23 cellular contexts compared by ENCODE assay signal in genomic region chr19:48338802-48339660, GRCh38. TPM values are rescaled to one million over a fixed set of nuclear protein-coding genes. Genes with fewer than 3 reads are reported as not detected.
DNase-seq lines count a peak whose midpoint lies in the region; ATAC-seq, FAIRE-seq and TF ChIP-seq lines count a peak whose summit lies in the region.
"Had no signal": no experiment of that assay in that cellular context is flagged by ENCODE, and none has a peak within 500 bp of the region (broad histone marks: within the 10 kb centered on the region; RNA-seq: fewer than 3 reads in every experiment).

No MANE protein-coding gene starts in this region.

- H3K4me1 ChIP-seq in HepG2 (ENCODE audit: insufficient read depth, low read length) = no peaks in the 10 kb centered on the region
- no peaks in the 10 kb centered on the region for H3K4me1 ChIP-seq in right lobe of liver
- H3K4me1 ChIP-seq in endodermal cell (ENCODE audit: control insufficient read depth, insufficient read depth, low read length) = no peaks in the 10 kb centered on the region
- peaks cover 2% of the 10 kb centered on the region for H3K4me1 ChIP-seq in upper lobe of right lung

- no peaks in the 10 kb centered on the region for H3K4me1 Mint-ChIP-seq in endodermal cell
- H3K4me1 Mint-ChIP-seq in effector memory CD8-positive, alpha-beta T cell (ENCODE audit: low read depth in 2 of 2) = peaks cover 6 to 8% of the 10 kb centered on the region in 2 donors

- in situ Hi-C loops in HepG2 (cut with HindIII; ENCODE audit: extremely low pct_ligation_motif_present, low pct_unique_long_range_greater_than_20kb) = no loop called here

- CTCF ChIA-PET in HepG2 (lab: Yijun Ruan, JAX; ENCODE audit: low intra/inter-chr PET ratio, low total read pairs) = no interaction called here
- CTCF ChIA-PET in RWPE1 (lab: Yijun Ruan, JAX) = no interaction called here

- no peaks in the 10 kb centered on the region for H3K27me3 ChIP-seq in HepG2 (ENCODE audit: control insufficient read depth in 1 of 2, insufficient read depth in 2 of 2, low read length in 2 of 2)
- no peaks in the 10 kb centered on the region for H3K27me3 ChIP-seq in right lobe of liver
- H3K27me3 ChIP-seq in endodermal cell (ENCODE audit: control insufficient read depth, insufficient read depth, low read length, poor library complexity, severe bottlenecking) = no peaks in the 10 kb centered on the region
- no peaks in the 10 kb centered on the region for H3K27me3 ChIP-seq in upper lobe of right lung

- no peaks in the 10 kb centered on the region for H3K9me3 ChIP-seq in HepG2 (ENCODE audit: low read length)
- H3K9me3 ChIP-seq in right lobe of liver = no peaks in the 10 kb centered on the region
- no peaks in the 10 kb centered on the region for H3K9me3 ChIP-seq in endodermal cell (ENCODE audit: control insufficient read depth, low read length)
- no peaks in the 10 kb centered on the region for H3K9me3 ChIP-seq in upper lobe of right lung

- BruUV-seq in HepG2 (replicated peaks; lab: Mats Ljungman, UMichigan) = no TSS peak

- no peaks in the 10 kb centered on the region for H3K36me3 Mint-ChIP-seq in endodermal cell (ENCODE audit: low read depth)
- H3K36me3 Mint-ChIP-seq in effector memory CD8-positive, alpha-beta T cell (ENCODE audit: insufficient read depth) = peaks cover 9% of the 10 kb centered on the region

- H3K9me3 Mint-ChIP-seq in endodermal cell = no peaks in the 10 kb centered on the region
- no peaks in the 10 kb centered on the region for H3K9me3 Mint-ChIP-seq in effector memory CD8-positive, alpha-beta T cell
- H3K9me3 Mint-ChIP-seq: CD4-positive, CD25-positive, alpha-beta regulatory T cell had no signal

- no peak overlapping the region for H2AFZ ChIP-seq in HepG2 (ENCODE audit: low read length)

- no peak for FAIRE-seq in HepG2 (lab: Jason Lieb, UNC)
- FAIRE-seq: A204.1 had no signal

- peaks cover 8% of the 10 kb centered on the region for H3K27me3 Mint-ChIP-seq in endodermal cell (ENCODE audit: insufficient read depth)
- H3K27me3 Mint-ChIP-seq in effector memory CD8-positive, alpha-beta T cell = no peaks in the 10 kb centered on the region
- H3K27me3 Mint-ChIP-seq: CD4-positive, CD25-positive, alpha-beta regulatory T cell had no signal

- POLR2A ChIA-PET in HepG2 (lab: Yijun Ruan, JAX) = no interaction called here
- POLR2A ChIA-PET in RWPE1 (lab: Yijun Ruan, JAX; ENCODE audit: low non-redundant PET) = interaction anchor here (1.0 kb wide), 1 partner anchor 25 kb away, joined by 3 read pairs; the partner anchor contains the start of genes SYNGR4 and TMEM143

- H3K36me3 ChIP-seq in HepG2 (replicated peaks in 1 of 2; ENCODE audit: control insufficient read depth in 1 of 2, insufficient read depth in 2 of 2, low read length in 2 of 2) (peaks cover 1 to 17% of the 10 kb centered on the region in 2 experiments; a peak in 4 of 5 replicates), right lobe of liver (no peaks in the 10 kb centered on the region), endodermal cell (ENCODE audit: control insufficient read depth, insufficient read depth, low read length) (no peaks in the 10 kb centered on the region), upper lobe of right lung (no peaks in the 10 kb centered on the region)

- H3K4me3 ChIP-seq in HepG2 (replicated peaks in 1 of 3; ENCODE audit: insufficient read depth in 1 of 3, low read depth in 2 of 3, low read length in 3 of 3) (no peak overlapping the region), right lobe of liver (no peak overlapping the region), endodermal cell (ENCODE audit: low read length) (no peak overlapping the region), upper lobe of right lung (no peak overlapping the region)

- intact Hi-C loops in HepG2 (cut with micrococcal nuclease; ENCODE audit: unreplicated experiment) = no loop called here
- intact Hi-C loops in right lobe of liver (cut with DNase I) = no loop called here
- intact Hi-C loops in upper lobe of right lung (cut with DNase I) = no loop called here

- 94% methylated on average over 10 of the region's 15 CpGs for WGBS in HepG2 (ENCODE audit: low lambda C conversion rate)
- 78% methylated on average over 4 of the region's 15 CpGs for WGBS in right lobe of liver (ENCODE audit: insufficient coverage, low coverage, low lambda C conversion rate, missing lambda C conversion rate)
- 84 to 90% methylated on average over 9 to 15 of the region's 15 CpGs for WGBS in endodermal cell (ENCODE audit: insufficient coverage in 1 of 2, insufficient read length in 1 of 2), 2 experiments

- TF ChIP-seq EP300 in HepG2 (IDR thresholded peaks at IDR 0.05; ENCODE audit: low read depth in 2 of 2, low read length in 2 of 2) (no peak), HepG2 (CRISPR knock-in tag; IDR thresholded peaks at IDR 0.05; ENCODE audit: borderline replicate concordance) (no peak)

- H3K9ac ChIP-seq in HepG2 (ENCODE audit: insufficient read depth, low read depth, low read length) (no peak overlapping the region), endodermal cell (ENCODE audit: extremely low read depth, low read length, poor library complexity, severe bottlenecking) (no peak overlapping the region)
- H3K9ac ChIP-seq: KMS-11 had no signal

- H3K79me2 ChIP-seq in HepG2 (ENCODE audit: insufficient read depth, low read length) = no peaks in the 10 kb centered on the region

- peak overlapping the region; percentile 52 for H3K27ac Mint-ChIP-seq in endodermal cell
- H3K27ac Mint-ChIP-seq in effector memory CD8-positive, alpha-beta T cell = no peak overlapping the region

- no peak overlapping the region for H3K4me3 Mint-ChIP-seq in endodermal cell
- no peak overlapping the region for H3K4me3 Mint-ChIP-seq in effector memory CD8-positive, alpha-beta T cell
- H3K4me3 Mint-ChIP-seq: CD4-positive, CD25-positive, alpha-beta regulatory T cell had no signal

- H4K20me1 ChIP-seq in HepG2 (ENCODE audit: insufficient read depth, low read length) = no peaks in the 10 kb centered on the region

- TF ChIP-seq POLR2A in HepG2 (IDR thresholded peaks at IDR 0.05; ENCODE audit: insufficient read depth in 1 of 2, low read depth in 2 of 2, low read length in 2 of 2) (no peak), right lobe of liver (IDR thresholded peaks at IDR 0.05) (no peak)

- no peak for TF ChIP-seq RAD21 in HepG2 (CRISPR knock-in tag; IDR thresholded peaks at IDR 0.05)

- no peak for DNase-seq in HepG2 (ENCODE audit: low spot score)
- DNase-seq in right lobe of liver = no peak
- DNase-seq in RWPE1 (ENCODE audit: low spot score) = no peak
- no peak for DNase-seq in endodermal cell
- DNase-seq in upper lobe of right lung = no peak
- no peak for DNase-seq in NCI-H2081 (lab: John Stamatoyannopoulos, UW)
- DNase-seq in activated CD4-positive, alpha-beta T cell treated with anti-CD3 and anti-CD28 coated beads, Interleukin-2, amount 50 U/mL, for 4 hours = no peak
- no peak for DNase-seq in effector memory CD8-positive, alpha-beta T cell
- DNase-seq: CD4-positive, CD25-positive, alpha-beta regulatory T cell; EL; GF-D8; NCI-H1105; NCI-H2029; NCI-H2171 treated with DMSO at 0.1 percent for 48 hours; NCI-H524 treated with DMSO at 0.1 percent for 48 hours; SHP77 had no signal

- no peak overlapping the region for H3K27ac ChIP-seq in HepG2 (ENCODE audit: extremely low read length, insufficient read depth, low read length)
- H3K27ac ChIP-seq in right lobe of liver = no peak overlapping the region
- peak overlapping the region; percentile 11 for H3K27ac ChIP-seq in RWPE1
- H3K27ac ChIP-seq in endodermal cell (ENCODE audit: low read depth, low read length) = peak overlapping the region; percentile 32
- no peak overlapping the region for H3K27ac ChIP-seq in upper lobe of right lung
- H3K27ac ChIP-seq: HL-60, KMS-11 had no signal

- TF ChIP-seq CTCF in HepG2 (CRISPR knock-in tag; IDR thresholded peaks at IDR 0.05) = peak; percentile 53
- no peak for TF ChIP-seq CTCF in right lobe of liver (IDR thresholded peaks at IDR 0.05)
- no peak for TF ChIP-seq CTCF in RWPE1 (conservative IDR thresholded peaks at IDR 0.05; ENCODE audit: low read depth)
- TF ChIP-seq CTCF in endodermal cell (conservative IDR thresholded peaks at IDR 0.05) = no peak
- no peak for TF ChIP-seq CTCF in upper lobe of right lung (IDR thresholded peaks at IDR 0.05)

- no peak overlapping the region for H3K4me2 ChIP-seq in HepG2 (ENCODE audit: low read depth, low read length)
- H3K4me2 ChIP-seq: KMS-11 had no signal

- no peak; the same call in 2 of the 3 replicates for ATAC-seq in HepG2
- ATAC-seq in right lobe of liver = no peak
- ATAC-seq in upper lobe of right lung = peak; percentile 7
- ATAC-seq in effector memory CD8-positive, alpha-beta T cell (replicated peaks) = no peak

RNA-seq across cellular contexts. Expression of gene EMP3, which starts 13.7 kb away (rescaled TPM):
- total RNA-seq in HepG2 (2016; rRNA removed; fragmentation: Illumina TruSeq; extraction: Trizol) = 1.6 and 2.2 TPM in 2 replicates
- 2.2 and 3.4 TPM in 2 replicates for total RNA-seq in HepG2 (2016; cell fraction: cytosol; rRNA removed; fragmentation: Illumina TruSeq; extraction: Trizol; ENCODE audit: low read depth)
- total RNA-seq in HepG2 (2016; cell fraction: insoluble cytoplasmic fraction; rRNA removed; fragmentation: Illumina TruSeq; extraction: Trizol) = 2.7 and 3.2 TPM in 2 replicates
- total RNA-seq in HepG2 (2016; cell fraction: membrane; rRNA removed; fragmentation: Illumina TruSeq; extraction: Trizol) = 0.96 and 1.1 TPM in 2 replicates
- 3.0 and 4.7 TPM in 2 replicates for total RNA-seq in HepG2 (2016; cell fraction: nucleus; rRNA removed; fragmentation: Illumina TruSeq; extraction: Trizol)
- polyA plus RNA-seq in HepG2 (2011; rRNA removed) = 7.8 and 9.4 TPM in 2 replicates
- 10.0 and 10.8 TPM in 2 replicates for polyA plus RNA-seq in HepG2 (2011; cell fraction: cytosol; rRNA removed)
- 3.4 and 3.5 TPM in 2 replicates for polyA plus RNA-seq in HepG2 (2011; cell fraction: nucleus; rRNA removed)
- polyA plus RNA-seq in HepG2 (2012) = 4.8 and 7.1 TPM in 2 replicates
- polyA plus RNA-seq in HepG2 (2016; cell fraction: cytosol; fragmentation: Illumina TruSeq; extraction: Trizol; ENCODE audit: low read depth) = 4.6 and 4.7 TPM in 2 replicates
- polyA plus RNA-seq in HepG2 (2016; cell fraction: insoluble cytoplasmic fraction; fragmentation: Illumina TruSeq; extraction: Trizol; ENCODE audit: low read depth) = 1.7 and 2.4 TPM in 2 replicates
- 3.2 and 3.6 TPM in 2 replicates for polyA plus RNA-seq in HepG2 (2016; cell fraction: membrane; fragmentation: Illumina TruSeq; extraction: Trizol; ENCODE audit: low read depth)
- 7.0 TPM in 2 replicates for polyA plus RNA-seq in HepG2 (2016; cell fraction: nucleus; fragmentation: Illumina TruSeq; extraction: Trizol; ENCODE audit: insufficient read depth, low read depth)
- 11.4 and 319 TPM in 2 replicates for polyA minus RNA-seq in HepG2 (2011; rRNA and poly(A)+ RNA removed; ENCODE audit: low replicate concordance)
- 2.8 and 3.1 TPM in 2 replicates for polyA minus RNA-seq in HepG2 (2011; cell fraction: cytosol; rRNA and poly(A)+ RNA removed)
- polyA minus RNA-seq in HepG2 (2011; cell fraction: nucleus; rRNA and poly(A)+ RNA removed) = 2.0 and 4.0 TPM in 2 replicates
- 10 to 100 TPM in 1 of 6 experiments, 1 to 10 TPM in 5; 2.8 to 14.2 (median 5.6) TPM for total RNA-seq in right lobe of liver
- 1 to 10 TPM; 3.5 TPM for total RNA-seq in endodermal cell
- 38.7 TPM for polyA plus RNA-seq in endodermal cell (2013, experiment 1 of 2)
- polyA plus RNA-seq in endodermal cell (2013, experiment 2 of 2) = 37.9 TPM
- 87.8 TPM for total RNA-seq in upper lobe of right lung
- total RNA-seq: HT-29 had no signal

RNA-seq across cellular contexts. Expression of gene TMEM143, which starts 24.7 kb away (rescaled TPM):
- 4.7 and 7.7 TPM in 2 replicates for total RNA-seq in HepG2 (2016; rRNA removed; fragmentation: Illumina TruSeq; extraction: Trizol)
- total RNA-seq in HepG2 (2016; cell fraction: cytosol; rRNA removed; fragmentation: Illumina TruSeq; extraction: Trizol; ENCODE audit: low read depth) = 6.3 and 6.6 TPM in 2 replicates
- total RNA-seq in HepG2 (2016; cell fraction: insoluble cytoplasmic fraction; rRNA removed; fragmentation: Illumina TruSeq; extraction: Trizol) = 5.2 and 7.2 TPM in 2 replicates
- total RNA-seq in HepG2 (2016; cell fraction: membrane; rRNA removed; fragmentation: Illumina TruSeq; extraction: Trizol) = 8.4 and 8.9 TPM in 2 replicates
- 12.3 and 12.5 TPM in 2 replicates for total RNA-seq in HepG2 (2016; cell fraction: nucleus; rRNA removed; fragmentation: Illumina TruSeq; extraction: Trizol)
- 10.8 and 11.3 TPM in 2 replicates for polyA plus RNA-seq in HepG2 (2011; rRNA removed)
- 4.8 and 6.8 TPM in 2 replicates for polyA plus RNA-seq in HepG2 (2011; cell fraction: cytosol; rRNA removed)
- polyA plus RNA-seq in HepG2 (2011; cell fraction: nucleus; rRNA removed) = 44.7 and 61.9 TPM in 2 replicates
- polyA plus RNA-seq in HepG2 (2012) = 6.3 and 8.2 TPM in 2 replicates
- polyA plus RNA-seq in HepG2 (2016; cell fraction: cytosol; fragmentation: Illumina TruSeq; extraction: Trizol; ENCODE audit: low read depth) = 5.4 and 9.0 TPM in 2 replicates
- 7.0 and 9.4 TPM in 2 replicates for polyA plus RNA-seq in HepG2 (2016; cell fraction: insoluble cytoplasmic fraction; fragmentation: Illumina TruSeq; extraction: Trizol; ENCODE audit: low read depth)
- polyA plus RNA-seq in HepG2 (2016; cell fraction: membrane; fragmentation: Illumina TruSeq; extraction: Trizol; ENCODE audit: low read depth) = 8.9 and 11.6 TPM in 2 replicates
- polyA plus RNA-seq in HepG2 (2016; cell fraction: nucleus; fragmentation: Illumina TruSeq; extraction: Trizol; ENCODE audit: insufficient read depth, low read depth) = 30.1 and 34.3 TPM in 2 replicates
- 13.7 and 18.8 TPM in 2 replicates for polyA minus RNA-seq in HepG2 (2011; rRNA and poly(A)+ RNA removed; ENCODE audit: low replicate concordance)
- polyA minus RNA-seq in HepG2 (2011; cell fraction: cytosol; rRNA and poly(A)+ RNA removed) = 10.2 and 11.4 TPM in 2 replicates
- 10.4 and 12.7 TPM in 2 replicates for polyA minus RNA-seq in HepG2 (2011; cell fraction: nucleus; rRNA and poly(A)+ RNA removed)
- total RNA-seq in right lobe of liver = 10 to 100 TPM in 3 of 6 experiments, 1 to 10 TPM in 3; 6.5 to 15.1 (median 9.8) TPM
- 10 to 100 TPM; 13.9 to 19.1 TPM for total RNA-seq in endodermal cell
- 12.9 TPM for polyA plus RNA-seq in endodermal cell (2013, experiment 1 of 2)
- 11.9 TPM for polyA plus RNA-seq in endodermal cell (2013, experiment 2 of 2)
- 10.7 TPM for total RNA-seq in upper lobe of right lung

RNA-seq across cellular contexts. Expression of gene SYNGR4, which starts 25.1 kb away (rescaled TPM):
- not detected in 2 replicates for total RNA-seq in HepG2 (2016; rRNA removed; fragmentation: Illumina TruSeq; extraction: Trizol)
- total RNA-seq in HepG2 (2016; cell fraction: cytosol; rRNA removed; fragmentation: Illumina TruSeq; extraction: Trizol; ENCODE audit: low read depth) = not detected in 2 replicates
- total RNA-seq in HepG2 (2016; cell fraction: insoluble cytoplasmic fraction; rRNA removed; fragmentation: Illumina TruSeq; extraction: Trizol) = not detected in 2 replicates
- total RNA-seq in HepG2 (2016; cell fraction: membrane; rRNA removed; fragmentation: Illumina TruSeq; extraction: Trizol) = not detected in 2 replicates
- total RNA-seq in HepG2 (2016; cell fraction: nucleus; rRNA removed; fragmentation: Illumina TruSeq; extraction: Trizol) = not detected in 2 replicates
- polyA plus RNA-seq in HepG2 (2011; rRNA removed) = not detected in 2 replicates
- not detected in 2 replicates for polyA plus RNA-seq in HepG2 (2011; cell fraction: cytosol; rRNA removed)
- not detected in 2 replicates for polyA plus RNA-seq in HepG2 (2011; cell fraction: nucleus; rRNA removed)
- polyA plus RNA-seq in HepG2 (2012) = not detected in 2 replicates
- not detected in 2 replicates for polyA plus RNA-seq in HepG2 (2016; cell fraction: cytosol; fragmentation: Illumina TruSeq; extraction: Trizol; ENCODE audit: low read depth)
- not detected in 2 replicates for polyA plus RNA-seq in HepG2 (2016; cell fraction: insoluble cytoplasmic fraction; fragmentation: Illumina TruSeq; extraction: Trizol; ENCODE audit: low read depth)
- not detected in 2 replicates for polyA plus RNA-seq in HepG2 (2016; cell fraction: membrane; fragmentation: Illumina TruSeq; extraction: Trizol; ENCODE audit: low read depth)
- polyA plus RNA-seq in HepG2 (2016; cell fraction: nucleus; fragmentation: Illumina TruSeq; extraction: Trizol; ENCODE audit: insufficient read depth, low read depth) = not detected in 2 replicates
- 1.4 TPM in 1 of 2 replicates, not detected in the other for polyA minus RNA-seq in HepG2 (2011; rRNA and poly(A)+ RNA removed; ENCODE audit: low replicate concordance)
- not detected in 2 replicates for polyA minus RNA-seq in HepG2 (2011; cell fraction: cytosol; rRNA and poly(A)+ RNA removed)
- polyA minus RNA-seq in HepG2 (2011; cell fraction: nucleus; rRNA and poly(A)+ RNA removed) = not detected in 2 replicates
- under 1 TPM in 1 of 6 experiments, not detected in 5; 0.80 TPM for total RNA-seq in right lobe of liver
- not detected for total RNA-seq in endodermal cell
- polyA plus RNA-seq in endodermal cell (2013, experiment 1 of 2) = 0.96 TPM
- polyA plus RNA-seq in endodermal cell (2013, experiment 2 of 2) = not detected
- not detected for total RNA-seq in upper lobe of right lung
- total RNA-seq: CD4-positive, CD25-positive, alpha-beta regulatory T cell; RPMI7951 had no signal
- polyA plus RNA-seq: BJ; CD4-positive, CD25-positive, alpha-beta regulatory T cell had no signal

RNA-seq across cellular contexts. Expression of gene KDELR1, which starts 52.3 kb away (rescaled TPM):
- total RNA-seq in HepG2 (2016; rRNA removed; fragmentation: Illumina TruSeq; extraction: Trizol) (70.8 and 134 TPM in 2 replicates), right lobe of liver (10 to 100 TPM; 69.1 to 83.1 (median 77.1) TPM), endodermal cell (100 to 1,000 TPM; 227 to 285 TPM), upper lobe of right lung (138 TPM)
- total RNA-seq in HepG2 (2016; cell fraction: cytosol; rRNA removed; fragmentation: Illumina TruSeq; extraction: Trizol; ENCODE audit: low read depth) = 55.9 and 57.5 TPM in 2 replicates
- 61.8 and 132 TPM in 2 replicates for total RNA-seq in HepG2 (2016; cell fraction: insoluble cytoplasmic fraction; rRNA removed; fragmentation: Illumina TruSeq; extraction: Trizol)
- total RNA-seq in HepG2 (2016; cell fraction: membrane; rRNA removed; fragmentation: Illumina TruSeq; extraction: Trizol) = 111 and 112 TPM in 2 replicates
- 125 and 150 TPM in 2 replicates for total RNA-seq in HepG2 (2016; cell fraction: nucleus; rRNA removed; fragmentation: Illumina TruSeq; extraction: Trizol)
- polyA plus RNA-seq in HepG2 (2011; rRNA removed) = 185 and 212 TPM in 2 replicates
- polyA plus RNA-seq in HepG2 (2011; cell fraction: cytosol; rRNA removed) = 168 and 179 TPM in 2 replicates
- polyA plus RNA-seq in HepG2 (2011; cell fraction: nucleus; rRNA removed) = 94.7 and 95.7 TPM in 2 replicates
- polyA plus RNA-seq in HepG2 (2012) = 187 and 197 TPM in 2 replicates
- polyA plus RNA-seq in HepG2 (2016; cell fraction: cytosol; fragmentation: Illumina TruSeq; extraction: Trizol; ENCODE audit: low read depth) = 130 and 136 TPM in 2 replicates
- 151 and 179 TPM in 2 replicates for polyA plus RNA-seq in HepG2 (2016; cell fraction: insoluble cytoplasmic fraction; fragmentation: Illumina TruSeq; extraction: Trizol; ENCODE audit: low read depth)
- polyA plus RNA-seq in HepG2 (2016; cell fraction: membrane; fragmentation: Illumina TruSeq; extraction: Trizol; ENCODE audit: low read depth) = 209 and 221 TPM in 2 replicates
- 421 and 451 TPM in 2 replicates for polyA plus RNA-seq in HepG2 (2016; cell fraction: nucleus; fragmentation: Illumina TruSeq; extraction: Trizol; ENCODE audit: insufficient read depth, low read depth)
- polyA minus RNA-seq in HepG2 (2011; rRNA and poly(A)+ RNA removed; ENCODE audit: low replicate concordance) = 143 and 261 TPM in 2 replicates
- polyA minus RNA-seq in HepG2 (2011; cell fraction: cytosol; rRNA and poly(A)+ RNA removed) = 129 and 135 TPM in 2 replicates
- polyA minus RNA-seq in HepG2 (2011; cell fraction: nucleus; rRNA and poly(A)+ RNA removed) = 29.5 and 36.8 TPM in 2 replicates
- polyA plus RNA-seq in endodermal cell (2013, experiment 1 of 2) = 254 TPM
- 229 TPM for polyA plus RNA-seq in endodermal cell (2013, experiment 2 of 2)

RNA-seq across cellular contexts. Expression of gene GRIN2D, which starts 54.4 kb away (rescaled TPM):
- total RNA-seq in HepG2 (2016; rRNA removed; fragmentation: Illumina TruSeq; extraction: Trizol) = 0.02 TPM in 1 of 2 replicates, not detected in the other
- total RNA-seq in HepG2 (2016; cell fraction: cytosol; rRNA removed; fragmentation: Illumina TruSeq; extraction: Trizol; ENCODE audit: low read depth) = under 0.01 TPM in 1 of 2 replicates, not detected in the other
- total RNA-seq in HepG2 (2016; cell fraction: insoluble cytoplasmic fraction; rRNA removed; fragmentation: Illumina TruSeq; extraction: Trizol) = 0.04 TPM in 1 of 2 replicates, not detected in the other
- total RNA-seq in HepG2 (2016; cell fraction: membrane; rRNA removed; fragmentation: Illumina TruSeq; extraction: Trizol) = 0.03 and 0.06 TPM in 2 replicates
- total RNA-seq in HepG2 (2016; cell fraction: nucleus; rRNA removed; fragmentation: Illumina TruSeq; extraction: Trizol) = 0.09 and 0.22 TPM in 2 replicates
- 0.08 and 0.13 TPM in 2 replicates for polyA plus RNA-seq in HepG2 (2011; rRNA removed)
- polyA plus RNA-seq in HepG2 (2011; cell fraction: cytosol; rRNA removed) = 0.05 and 0.06 TPM in 2 replicates
- polyA plus RNA-seq in HepG2 (2011; cell fraction: nucleus; rRNA removed) = 0.43 and 0.61 TPM in 2 replicates
- polyA plus RNA-seq in HepG2 (2012) = 0.29 and 0.34 TPM in 2 replicates
- 0.03 TPM in 2 replicates for polyA plus RNA-seq in HepG2 (2016; cell fraction: cytosol; fragmentation: Illumina TruSeq; extraction: Trizol; ENCODE audit: low read depth)
- 0.05 and 0.13 TPM in 2 replicates for polyA plus RNA-seq in HepG2 (2016; cell fraction: insoluble cytoplasmic fraction; fragmentation: Illumina TruSeq; extraction: Trizol; ENCODE audit: low read depth)
- polyA plus RNA-seq in HepG2 (2016; cell fraction: membrane; fragmentation: Illumina TruSeq; extraction: Trizol; ENCODE audit: low read depth) = 0.07 TPM in 1 of 2 replicates, not detected in the other
- polyA plus RNA-seq in HepG2 (2016; cell fraction: nucleus; fragmentation: Illumina TruSeq; extraction: Trizol; ENCODE audit: insufficient read depth, low read depth) = 0.31 TPM in 2 replicates
- 0.40 and 0.44 TPM in 2 replicates for polyA minus RNA-seq in HepG2 (2011; rRNA and poly(A)+ RNA removed; ENCODE audit: low replicate concordance)
- polyA minus RNA-seq in HepG2 (2011; cell fraction: cytosol; rRNA and poly(A)+ RNA removed) = 0.10 and 0.26 TPM in 2 replicates
- 0.12 and 0.13 TPM in 2 replicates for polyA minus RNA-seq in HepG2 (2011; cell fraction: nucleus; rRNA and poly(A)+ RNA removed)
- under 1 TPM; 0.09 to 0.29 (median 0.22) TPM for total RNA-seq in right lobe of liver
- total RNA-seq in endodermal cell = 1 to 10 TPM in 1 of 2 donors, under 1 TPM in 1; 0.77 to 1.2 TPM
- 10.1 TPM for polyA plus RNA-seq in endodermal cell (2013, experiment 1 of 2)
- 9.3 TPM for polyA plus RNA-seq in endodermal cell (2013, experiment 2 of 2)
- 0.61 TPM for total RNA-seq in upper lobe of right lung
- total RNA-seq: CD4-positive, CD25-positive, alpha-beta regulatory T cell; H4 had no signal
- polyA plus RNA-seq: CD4-positive, CD25-positive, alpha-beta regulatory T cell had no signal

Comparison
In these comparisons a context has a peak if more than half of its experiments do, and no peak if none do; other contexts are left out.
1. H3K27ac ChIP-seq: peak in RWPE1 (single experiment) and endodermal cell (single experiment); none in HepG2 (single experiment), right lobe of liver (0 of 3) and upper lobe of right lung (single experiment).